In genomic region chrX:21963736-21964135, GRCh38 we compare ENCODE assay signal across 18 cellular contexts. TPM values are rescaled to one million over a fixed set of nuclear protein-coding genes. Genes with fewer than 3 reads are reported as not detected.
A peak's percentile ranks its signal among the peaks of the same experiment; 100 is the strongest.
DNase-seq lines count a peak whose midpoint lies in the region; ATAC-seq and TF ChIP-seq lines count a peak whose summit lies in the region.
"Had no signal": no experiment of that assay in that cellular context is flagged by ENCODE, and none has a peak within 500 bp of the region (broad histone marks: within the 10 kb centered on the region; RNA-seq: fewer than 3 reads in every experiment).

No MANE protein-coding gene starts in this region.

- intact Hi-C loops in activated T-helper 1 cell treated with anti-CD3 and anti-CD28 coated beads, Interleukin-12 subunit alpha, Interleukin-12 subunit beta, Interleukin-2, Interleukin-4 antibody, amounts not matched to agents 30 ng/mL and 10 ng/mL and 1 ng/mL, durations not matched to agents 14 hours and 24 hours and 36 hours (cut with micrococcal nuclease), result no loop called here

- DNase-seq in AG10803 (ENCODE audit: low read depth) (peak; percentile 80), RWPE1 (ENCODE audit: low spot score) (no peak), fibroblast of villous mesenchyme (ENCODE audit: low read depth) (peak; percentile 79), trophoblast cell (no peak), 8988T (no peak), NCI-H226 (no peak)
- DNase-seq in activated T-helper 1 cell treated with anti-CD3 and anti-CD28 coated beads, Interleukin-12 subunit alpha, Interleukin-12 subunit beta, Interleukin-2, Interleukin-4 antibody, amounts not matched to agents 30 ng/mL and 10 ng/mL and 1 ng/mL, durations not matched to agents 14 hours and 24 hours and 36 hours (ENCODE audit: low spot score), result no peak
- DNase-seq: activated CD4-positive, alpha-beta T cell treated with anti-CD3 and anti-CD28 coated beads for 1 hour; activated naive CD8-positive, alpha-beta T cell treated with anti-CD3 and anti-CD28 coated beads for 36 hours; NCI-H1092 treated with DMSO at 0.1 percent for 48 hours; NCI-H345; occipital lobe; OCI-M1; SW 1271; transverse colon had no signal

- H3K27ac ChIP-seq in RWPE1 (peak overlapping the region; percentile 42; the same call in 1 of the 2 replicates), trophoblast cell (ENCODE audit: low read depth, low read length) (no peak overlapping the region)
- H3K27ac ChIP-seq: BLaER1 had no signal

- no peak overlapping the region for H2BK120ac ChIP-seq in trophoblast cell (ENCODE audit: insufficient read depth, low read length, poor library complexity)

- TF ChIP-seq CTCF in AG10803 (conservative IDR thresholded peaks at IDR 0.05; ENCODE audit: low read length) (no peak), RWPE1 (conservative IDR thresholded peaks at IDR 0.05; ENCODE audit: low read depth) (no peak), fibroblast of villous mesenchyme (IDR thresholded peaks at IDR 0.05; ENCODE audit: insufficient read depth, low read depth, low read length) (no peak)

- no peak overlapping the region for H3K23ac ChIP-seq in trophoblast cell (ENCODE audit: low read length)

- POLR2A ChIA-PET in RWPE1 (lab: Yijun Ruan, JAX; ENCODE audit: low non-redundant PET), result no interaction called here

- H3K27ac Mint-ChIP-seq in activated T-helper 1 cell treated with anti-CD3 and anti-CD28 coated beads, Interleukin-12 subunit alpha, Interleukin-12 subunit beta, Interleukin-2, Interleukin-4 antibody, amounts not matched to agents 30 ng/mL and 10 ng/mL and 1 ng/mL, durations not matched to agents 14 hours and 24 hours and 36 hours, result no peak overlapping the region
- H3K27ac Mint-ChIP-seq: activated naive CD8-positive, alpha-beta T cell treated with anti-CD3 and anti-CD28 coated beads for 36 hours had no signal

- no peak overlapping the region for H3K18ac ChIP-seq in trophoblast cell (ENCODE audit: low read length)

- H4K8ac ChIP-seq in trophoblast cell (ENCODE audit: low read depth, low read length), result no peak overlapping the region

- no peak overlapping the region for H4K12ac ChIP-seq in trophoblast cell (ENCODE audit: low read depth, low read length)

- no peak overlapping the region for H4K91ac ChIP-seq in trophoblast cell (ENCODE audit: low read depth, low read length)

- no peak overlapping the region for H2BK12ac ChIP-seq in trophoblast cell (ENCODE audit: low read length)

- H3K4me2 ChIP-seq in trophoblast cell (ENCODE audit: low read length), result no peak overlapping the region
- H3K4me2 ChIP-seq: BLaER1 had no signal

- H3K4me3 ChIP-seq in AG10803 (ENCODE audit: low read length), result no peak overlapping the region
- H3K4me3 ChIP-seq in fibroblast of villous mesenchyme (ENCODE audit: low read depth, low read length), result no peak overlapping the region
- no peak overlapping the region for H3K4me3 ChIP-seq in trophoblast cell (ENCODE audit: low read depth, low read length)
- H3K4me3 ChIP-seq: BLaER1, transverse colon had no signal

- H3K4ac ChIP-seq in trophoblast cell (ENCODE audit: low read depth, low read length), result peak overlapping the region; percentile 4

- H3K4me1 Mint-ChIP-seq in activated T-helper 1 cell treated with anti-CD3 and anti-CD28 coated beads, Interleukin-12 subunit alpha, Interleukin-12 subunit beta, Interleukin-2, Interleukin-4 antibody, amounts not matched to agents 30 ng/mL and 10 ng/mL and 1 ng/mL, durations not matched to agents 14 hours and 24 hours and 36 hours (ENCODE audit: low read depth), result peaks cover 29% of the 10 kb centered on the region

- no peaks in the 10 kb centered on the region for H3K9me3 Mint-ChIP-seq in activated T-helper 1 cell treated with anti-CD3 and anti-CD28 coated beads, Interleukin-12 subunit alpha, Interleukin-12 subunit beta, Interleukin-2, Interleukin-4 antibody, amounts not matched to agents 30 ng/mL and 10 ng/mL and 1 ng/mL, durations not matched to agents 14 hours and 24 hours and 36 hours
- H3K9me3 Mint-ChIP-seq: activated naive CD8-positive, alpha-beta T cell treated with anti-CD3 and anti-CD28 coated beads for 36 hours had no signal

- peaks cover 12 to 15% of the 10 kb centered on the region in 2 experiments for H3K36me3 ChIP-seq in trophoblast cell (ENCODE audit: control insufficient read depth in 1 of 2, insufficient read depth in 2 of 2, low read length in 2 of 2)
- H3K36me3 ChIP-seq: transverse colon had no signal

- H2AFZ ChIP-seq in trophoblast cell (ENCODE audit: insufficient read depth, low read length, poor library complexity), result no peak overlapping the region

- no peak overlapping the region for H3K9ac ChIP-seq in trophoblast cell (ENCODE audit: low read length)
- H3K9ac ChIP-seq: BLaER1 had no signal

- CTCF ChIA-PET in RWPE1 (lab: Yijun Ruan, JAX), result interaction anchor here (0.7 kb wide), 1 partner anchor 64 kb away, joined by 4 read pairs; no protein-coding TSS in a partner anchor

- no peaks in the 10 kb centered on the region for H3K79me1 ChIP-seq in trophoblast cell (ENCODE audit: low read length)

- H3K79me2 ChIP-seq in trophoblast cell (ENCODE audit: control insufficient read depth, insufficient read depth, low read length, poor library complexity), result peaks cover 4% of the 10 kb centered on the region

- H3K36me3 Mint-ChIP-seq in activated T-helper 1 cell treated with anti-CD3 and anti-CD28 coated beads, Interleukin-12 subunit alpha, Interleukin-12 subunit beta, Interleukin-2, Interleukin-4 antibody, amounts not matched to agents 30 ng/mL and 10 ng/mL and 1 ng/mL, durations not matched to agents 14 hours and 24 hours and 36 hours (ENCODE audit: low read depth), result peaks cover 16% of the 10 kb centered on the region

- H3K27me3 Mint-ChIP-seq in activated T-helper 1 cell treated with anti-CD3 and anti-CD28 coated beads, Interleukin-12 subunit alpha, Interleukin-12 subunit beta, Interleukin-2, Interleukin-4 antibody, amounts not matched to agents 30 ng/mL and 10 ng/mL and 1 ng/mL, durations not matched to agents 14 hours and 24 hours and 36 hours (ENCODE audit: insufficient read depth), result no peaks in the 10 kb centered on the region
- H3K27me3 Mint-ChIP-seq: activated naive CD8-positive, alpha-beta T cell treated with anti-CD3 and anti-CD28 coated beads for 36 hours had no signal

- ATAC-seq in HG02981 (IDR thresholded peaks at IDR 0.05; ENCODE audit: unreplicated experiment), result no peak
- ATAC-seq: esophagus mucosa had no signal

- H3K4me1 ChIP-seq in trophoblast cell (ENCODE audit: control insufficient read depth in 1 of 2, insufficient read depth in 2 of 2, low read length in 2 of 2), result peaks cover 0 to 4% of the 10 kb centered on the region in 2 experiments
- H3K4me1 ChIP-seq: BLaER1 had no signal

- no peak overlapping the region for H3K14ac ChIP-seq in trophoblast cell (ENCODE audit: low read length)

- no peak overlapping the region for H3K4me3 Mint-ChIP-seq in activated T-helper 1 cell treated with anti-CD3 and anti-CD28 coated beads, Interleukin-12 subunit alpha, Interleukin-12 subunit beta, Interleukin-2, Interleukin-4 antibody, amounts not matched to agents 30 ng/mL and 10 ng/mL and 1 ng/mL, durations not matched to agents 14 hours and 24 hours and 36 hours
- H3K4me3 Mint-ChIP-seq: activated naive CD8-positive, alpha-beta T cell treated with anti-CD3 and anti-CD28 coated beads for 36 hours had no signal

- no peak overlapping the region for H2AK5ac ChIP-seq in trophoblast cell (ENCODE audit: low read length)

- no CpG with 5 or more reads among the region's 3 CpGs for WGBS in trophoblast cell (ENCODE audit: extremely low coverage, insufficient coverage, insufficient read length)

- no peak overlapping the region for H2BK5ac ChIP-seq in trophoblast cell (ENCODE audit: low read depth, low read length, poor library complexity)

- H3K9me3 ChIP-seq in trophoblast cell (ENCODE audit: insufficient read depth, low read depth, low read length), result no peaks in the 10 kb centered on the region
- H3K9me3 ChIP-seq: BLaER1, transverse colon had no signal

- H3K27me3 ChIP-seq in trophoblast cell (ENCODE audit: insufficient read depth, low read length), result no peaks in the 10 kb centered on the region
- H3K27me3 ChIP-seq: BLaER1, transverse colon had no signal

RNA-seq across cellular contexts. Expression of gene SMS, which starts 23.2 kb away (rescaled TPM):
- total RNA-seq in fibroblast of villous mesenchyme, result 133 and 190 TPM in 2 replicates
- polyA plus RNA-seq in trophoblast cell (2013), result 177 and 190 TPM in 2 replicates
- 144 and 145 TPM in 2 replicates for total RNA-seq in activated T-helper 1 cell treated with anti-CD3 and anti-CD28 coated beads, Interleukin-12 subunit alpha, Interleukin-12 subunit beta, Interleukin-2, Interleukin-4 antibody, amounts not matched to agents 30 ng/mL and 10 ng/mL and 1 ng/mL, durations not matched to agents 14 hours and 24 hours and 36 hours

Comparison
In these comparisons a context has a peak if more than half of its experiments do, and no peak if none do; other contexts are left out.
1. DNase-seq: peak in AG10803 (single experiment) and fibroblast of villous mesenchyme (single experiment); none in RWPE1 (single experiment), trophoblast cell (0 of 2), 8988T (single experiment), activated T-helper 1 cell treated with anti-CD3 and anti-CD28 coated beads, Interleukin-12 subunit alpha, Interleukin-12 subunit beta, Interleukin-2, Interleukin-4 antibody, amounts not matched to agents 30 ng/mL and 10 ng/mL and 1 ng/mL, durations not matched to agents 14 hours and 24 hours and 36 hours (single experiment) and NCI-H226 (single experiment).